In genomic region chr1:3453891-3454810, GRCh38 we compare ENCODE assay signal across 8 cellular contexts. TPM values are rescaled to one million over a fixed set of nuclear protein-coding genes. Genes with fewer than 3 reads are reported as not detected.
A peak's percentile ranks its signal among the peaks of the same experiment; 100 is the strongest.
DNase-seq lines count a peak whose midpoint lies in the region; ATAC-seq, FAIRE-seq and TF ChIP-seq lines count a peak whose summit lies in the region.

ARHGEF16 (plus strand) TSS chr1:3454665; CDS start chr1:3463085, 8,420 bp downstream.

- no peak for FAIRE-seq in HTR-8/SVneo (lab: Jason Lieb, UNC)

- H3K9ac ChIP-seq in SK-N-MC (ENCODE audit: insufficient read length), result no peak within 1 kb of the TSS

- peaks cover 0 to 3% (median 0%) of the 10 kb centered on the region in 7 donors for H3K9me3 Mint-ChIP-seq in CD4-positive, CD25-positive, alpha-beta regulatory T cell
- no peaks in the 10 kb centered on the region for H3K9me3 Mint-ChIP-seq in central memory CD8-positive, alpha-beta T cell

- peak in 2 of 3 donors; percentile 13 to 24 for DNase-seq in CD4-positive, CD25-positive, alpha-beta regulatory T cell
- DNase-seq in HTR-8/SVneo (ENCODE audit: insufficient read length, low spot score) (peak; percentile 36), SK-N-MC (ENCODE audit: low read depth, low spot score) (no peak), kidney epithelial cell (ENCODE audit: low read depth) (no peak)
- no peak for DNase-seq in central memory CD8-positive, alpha-beta T cell (ENCODE audit: low spot score in 2 of 2)
- peak; percentile 8 to 27 for DNase-seq in stimulated activated CD4-positive, alpha-beta T cell treated with anti-CD3 and anti-CD28 coated beads, Interleukin-4, amount 100 ng/mL, for 4 hours

- H3K27ac Mint-ChIP-seq in CD4-positive, CD25-positive, alpha-beta regulatory T cell, result no peak within 1 kb of the TSS
- no peak within 1 kb of the TSS for H3K27ac Mint-ChIP-seq in central memory CD8-positive, alpha-beta T cell (ENCODE audit: low read depth)

- H3K4me3 ChIP-seq in CD4-positive, CD25-positive, alpha-beta regulatory T cell (ENCODE audit: low read depth, low read length), result no peak within 1 kb of the TSS
- H3K4me3 ChIP-seq in SK-N-MC (peak within 1 kb of the TSS; percentile 79), kidney epithelial cell (ENCODE audit: low read depth, low read length) (peak within 1 kb of the TSS; percentile 60)

- no peak within 1 kb of the TSS for H3K27ac ChIP-seq in CD4-positive, CD25-positive, alpha-beta regulatory T cell (ENCODE audit: insufficient read depth, low read length, poor library complexity, severe bottlenecking)
- no peak within 1 kb of the TSS for H3K27ac ChIP-seq in SK-N-MC

- H3K4me1 ChIP-seq in CD4-positive, CD25-positive, alpha-beta regulatory T cell (ENCODE audit: control insufficient read depth, insufficient read depth, low read length, poor library complexity, severe bottlenecking), result peaks cover 19% of the 10 kb centered on the region

- H3K9me3 ChIP-seq in CD4-positive, CD25-positive, alpha-beta regulatory T cell (ENCODE audit: control insufficient read depth in 2 of 2, low read length in 2 of 2), result no peaks in the 10 kb centered on the region
- no peaks in the 10 kb centered on the region for H3K9me3 ChIP-seq in SK-N-MC (ENCODE audit: low read depth, low read length)

- H3K36me3 ChIP-seq in CD4-positive, CD25-positive, alpha-beta regulatory T cell (ENCODE audit: control insufficient read depth, insufficient read depth, low read length), result no peaks in the 10 kb centered on the region
- H3K36me3 ChIP-seq in SK-N-MC (ENCODE audit: insufficient read depth, low read length) (no peaks in the 10 kb centered on the region), kidney epithelial cell (ENCODE audit: control insufficient read depth, insufficient read depth, low read length) (no peaks in the 10 kb centered on the region)

- TF ChIP-seq CTCF in kidney epithelial cell (IDR thresholded peaks at IDR 0.05; ENCODE audit: insufficient read depth, low read length, poor library complexity, severe bottlenecking), result peak; percentile 31

- peaks cover 0 to 9% (median 0%) of the 10 kb centered on the region in 4 donors for H3K4me1 Mint-ChIP-seq in CD4-positive, CD25-positive, alpha-beta regulatory T cell
- H3K4me1 Mint-ChIP-seq in central memory CD8-positive, alpha-beta T cell, result no peaks in the 10 kb centered on the region

- H3K4me3 Mint-ChIP-seq in CD4-positive, CD25-positive, alpha-beta regulatory T cell, result peak within 1 kb of the TSS in 3 of 4 donors; percentile 63 to 76 (median 73)
- H3K4me3 Mint-ChIP-seq in central memory CD8-positive, alpha-beta T cell, result peak within 1 kb of the TSS; percentile 65

- peaks cover 6% of the 10 kb centered on the region for H3K27me3 Mint-ChIP-seq in CD4-positive, CD25-positive, alpha-beta regulatory T cell
- peaks cover 26% of the 10 kb centered on the region for H3K27me3 Mint-ChIP-seq in central memory CD8-positive, alpha-beta T cell

- peak in 1 of 2 donors; percentile 5 for ATAC-seq in CD4-positive, CD25-positive, alpha-beta regulatory T cell (ENCODE audit: low read depth in 2 of 2)
- no peak for ATAC-seq in central memory CD8-positive, alpha-beta T cell (replicated peaks; ENCODE audit: extremely low read depth, poor library complexity, severe bottlenecking)
- no peak for ATAC-seq in HG02840 (IDR thresholded peaks at IDR 0.05; ENCODE audit: low FRiP score, unreplicated experiment)
- ATAC-seq in HG03571 (IDR thresholded peaks at IDR 0.05; ENCODE audit: unreplicated experiment), result no peak

- no peaks in the 10 kb centered on the region for H3K27me3 ChIP-seq in CD4-positive, CD25-positive, alpha-beta regulatory T cell (ENCODE audit: control insufficient read depth, insufficient read depth, low read length)
- peaks cover 8% of the 10 kb centered on the region for H3K27me3 ChIP-seq in kidney epithelial cell (ENCODE audit: control insufficient read depth, insufficient read depth, low read length)

- H3K36me3 Mint-ChIP-seq in CD4-positive, CD25-positive, alpha-beta regulatory T cell, result no peaks in the 10 kb centered on the region
- H3K36me3 Mint-ChIP-seq in central memory CD8-positive, alpha-beta T cell (ENCODE audit: insufficient read depth), result no peaks in the 10 kb centered on the region

RNA-seq across cellular contexts. Expression of gene ARHGEF16, which starts in this region (rescaled TPM):
- total RNA-seq in CD4-positive, CD25-positive, alpha-beta regulatory T cell, result not detected
- polyA plus RNA-seq in CD4-positive, CD25-positive, alpha-beta regulatory T cell, result not detected
- 31.5 and 33.0 TPM in 2 replicates for total RNA-seq in kidney epithelial cell

Comparison
In these comparisons a context has a peak if more than half of its experiments do, and no peak if none do; other contexts are left out.
1. RNA of gene ARHGEF16 (total RNA-seq): 31.5 to 33.0 TPM in kidney epithelial cell; not detected in CD4-positive, CD25-positive, alpha-beta regulatory T cell (single experiment); every median in the first group is over 10 times any median in the second.
2. Peak in DNase-seq in CD4-positive, CD25-positive, alpha-beta regulatory T cell; RNA of the gene not detected or under 1 TPM.
3. DNase-seq: peak in HTR-8/SVneo (single experiment) and stimulated activated CD4-positive, alpha-beta T cell treated with anti-CD3 and anti-CD28 coated beads, Interleukin-4, amount 100 ng/mL, for 4 hours (2 of 2); none in SK-N-MC (single experiment), central memory CD8-positive, alpha-beta T cell (0 of 2) and kidney epithelial cell (single experiment).